ENCODE assay signal across 8 cellular contexts in the genomic region with DNA sequence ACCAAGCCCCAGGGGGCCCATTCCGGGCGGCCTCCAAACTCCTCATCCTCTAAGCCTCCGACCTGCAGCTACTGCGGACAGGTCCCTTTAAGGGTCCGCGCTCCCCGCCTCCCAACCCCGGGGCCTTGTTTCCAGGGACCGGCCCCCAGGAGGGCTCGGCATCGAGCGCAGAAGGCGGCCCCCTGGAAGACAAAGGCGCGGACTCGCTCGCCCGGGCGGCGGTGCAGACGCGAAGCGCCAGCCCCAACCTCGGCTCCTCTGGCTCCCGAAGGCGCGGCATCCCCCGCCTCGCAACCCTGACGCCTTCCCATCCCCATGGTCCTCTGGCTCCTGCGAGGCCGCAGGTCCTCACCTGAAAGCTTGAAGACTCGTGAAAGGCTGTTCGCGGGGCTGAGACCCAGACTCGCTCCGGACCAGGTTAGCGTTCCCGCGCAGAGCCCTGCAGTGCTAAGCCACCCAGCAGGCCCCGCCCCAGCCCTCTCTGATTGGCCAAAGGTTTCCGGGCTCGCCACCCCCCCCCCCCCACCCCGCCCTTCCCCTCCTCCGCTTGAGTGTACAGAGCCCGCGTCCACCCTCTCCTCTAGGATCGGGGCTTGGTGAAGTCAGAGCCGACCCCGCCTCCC. TPM values are rescaled to one million over a fixed set of nuclear protein-coding genes. Genes with fewer than 3 reads are reported as not detected.
DNase-seq lines count a peak whose midpoint lies in the region; TF ChIP-seq lines count a peak whose summit lies in the region.

A gene (minus strand): TSS at position 426 of the 623 bp plus-strand sequence.

- H3K4me3 ChIP-seq in HEK293 (ENCODE audit: low read depth, low read length), result peak within 1 kb of the TSS; percentile 47
- H3K4me3 ChIP-seq in cardiac fibroblast (replicated peaks in 1 of 2; ENCODE audit: low read depth in 2 of 2, low read length in 2 of 2), result peak within 1 kb of the TSS; percentile 36 to 50
- H3K4me3 ChIP-seq in smooth muscle cell, result peak within 1 kb of the TSS; percentile 47

- H3K9ac ChIP-seq in smooth muscle cell (ENCODE audit: low read depth), result no peak within 1 kb of the TSS

- TF ChIP-seq CTCF in HEK293 (tag by site-specific recombination; IDR thresholded peaks at IDR 0.05) (no peak), cardiac fibroblast (IDR thresholded peaks at IDR 0.05; ENCODE audit: low read depth, low read length) (no peak), smooth muscle cell (IDR thresholded peaks at IDR 0.05; ENCODE audit: borderline replicate concordance, insufficient read depth, poor library complexity, severe bottlenecking) (no peak)

- no peaks in the 10 kb centered on the region for H3K79me2 ChIP-seq in smooth muscle cell (ENCODE audit: low read depth)

- CTCF ChIA-PET in HEK293 (lab: Yijun Ruan, JAX), result no interaction called here

- H3K9me3 ChIP-seq in HEK293 (ENCODE audit: control insufficient read depth, insufficient read depth, low read depth, low read length) (no peaks in the 10 kb centered on the region; the same call in 1 of the 2 replicates), smooth muscle cell (replicated peaks; ENCODE audit: low read depth) (peaks cover 4% of the 10 kb centered on the region)

- H4K20me1 ChIP-seq in smooth muscle cell (ENCODE audit: low read depth), result no peaks in the 10 kb centered on the region

- peak within 1 kb of the TSS; percentile 84 for H2AFZ ChIP-seq in smooth muscle cell (ENCODE audit: low read depth)

- H3K4me1 ChIP-seq in HEK293 (ENCODE audit: control insufficient read depth, insufficient read depth, low read length) (no peaks in the 10 kb centered on the region), smooth muscle cell (ENCODE audit: low read depth) (no peaks in the 10 kb centered on the region)

- H3K27me3 ChIP-seq in smooth muscle cell (ENCODE audit: low read depth), result no peaks in the 10 kb centered on the region

- H3K36me3 ChIP-seq in HEK293 (ENCODE audit: control insufficient read depth in 2 of 2, insufficient read depth in 1 of 2, low read length in 2 of 2) (peaks cover 0 to 11% of the 10 kb centered on the region in 2 experiments; a peak in 1 of 3 replicates), smooth muscle cell (ENCODE audit: low read depth) (no peaks in the 10 kb centered on the region)

- DNase-seq in DMS 273 treated with DMSO at 0.1 percent for 48 hours (lab: John Stamatoyannopoulos, UW) (peak; percentile 22), NCI-H1694 (lab: John Stamatoyannopoulos, UW) (peak; percentile 66), cardiac fibroblast (ENCODE audit: low read depth in 2 of 2) (peak; percentile 18 to 34), iPS-NIHi7 (ENCODE audit: extremely low spot score) (peak; percentile 82), smooth muscle cell (lab: John Stamatoyannopoulos, UW; ENCODE audit: unreplicated experiment) (peak; percentile 15), OCI-M1 (lab: John Stamatoyannopoulos, UW) (no peak)
- peak; percentile 0 to 19 (median 1) for DNase-seq in activated CD4-positive, CD25-positive, alpha-beta regulatory T cell (lab: John Stamatoyannopoulos, UW)

- no peaks in the 10 kb centered on the region for H3F3A ChIP-seq in smooth muscle cell (ENCODE audit: low read depth)

- WGBS in smooth muscle cell (ENCODE audit: low lambda C conversion rate), result 47% methylated on average over 32 of the region's 50 CpGs

- POLR2A ChIA-PET in HEK293 (lab: Yijun Ruan, JAX), result interaction anchor here (0.8 kb wide), 1 partner anchor 20 kb away, joined by 6 read pairs; no protein-coding TSS in a partner anchor

- no peak within 1 kb of the TSS for H3K27ac ChIP-seq in HEK293 (ENCODE audit: extremely low read depth, low read depth, low read length)
- no peak within 1 kb of the TSS for H3K27ac ChIP-seq in smooth muscle cell (ENCODE audit: low read depth)

- peak within 1 kb of the TSS; percentile 87 for H3K4me2 ChIP-seq in smooth muscle cell

TF ChIP-seq in HEK293, 187 proteins besides CTCF, POLR2A, EP300 and RAD21 (continues in another document):
- peak; percentile 51 for TF ChIP-seq GLIS2 (tag by site-specific recombination; IDR thresholded peaks at IDR 0.05)
- peak; percentile 48 for TF ChIP-seq SP2 (tag by site-specific recombination; IDR thresholded peaks at IDR 0.05)
- TF ChIP-seq ZNF324 (tag by site-specific recombination; IDR thresholded peaks at IDR 0.05), result no peak
- TF ChIP-seq, protein P1, sequence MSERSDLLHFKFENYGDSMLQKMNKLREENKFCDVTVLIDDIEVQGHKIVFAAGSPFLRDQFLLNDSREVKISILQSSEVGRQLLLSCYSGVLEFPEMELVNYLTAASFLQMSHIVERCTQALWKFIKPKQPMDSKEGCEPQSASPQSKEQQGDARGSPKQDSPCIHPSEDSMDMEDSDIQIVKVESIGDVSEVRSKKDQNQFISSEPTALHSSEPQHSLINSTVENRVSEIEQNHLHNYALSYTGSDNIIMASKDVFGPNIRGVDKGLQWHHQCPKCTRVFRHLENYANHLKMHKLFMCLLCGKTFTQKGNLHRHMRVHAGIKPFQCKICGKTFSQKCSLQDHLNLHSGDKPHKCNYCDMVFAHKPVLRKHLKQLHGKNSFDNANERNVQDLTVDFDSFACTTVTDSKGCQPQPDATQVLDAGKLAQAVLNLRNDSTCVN (tag by site-specific recombination; optimal IDR thresholded peaks at IDR 0.05), result peak; percentile 76
- TF ChIP-seq, protein P2, sequence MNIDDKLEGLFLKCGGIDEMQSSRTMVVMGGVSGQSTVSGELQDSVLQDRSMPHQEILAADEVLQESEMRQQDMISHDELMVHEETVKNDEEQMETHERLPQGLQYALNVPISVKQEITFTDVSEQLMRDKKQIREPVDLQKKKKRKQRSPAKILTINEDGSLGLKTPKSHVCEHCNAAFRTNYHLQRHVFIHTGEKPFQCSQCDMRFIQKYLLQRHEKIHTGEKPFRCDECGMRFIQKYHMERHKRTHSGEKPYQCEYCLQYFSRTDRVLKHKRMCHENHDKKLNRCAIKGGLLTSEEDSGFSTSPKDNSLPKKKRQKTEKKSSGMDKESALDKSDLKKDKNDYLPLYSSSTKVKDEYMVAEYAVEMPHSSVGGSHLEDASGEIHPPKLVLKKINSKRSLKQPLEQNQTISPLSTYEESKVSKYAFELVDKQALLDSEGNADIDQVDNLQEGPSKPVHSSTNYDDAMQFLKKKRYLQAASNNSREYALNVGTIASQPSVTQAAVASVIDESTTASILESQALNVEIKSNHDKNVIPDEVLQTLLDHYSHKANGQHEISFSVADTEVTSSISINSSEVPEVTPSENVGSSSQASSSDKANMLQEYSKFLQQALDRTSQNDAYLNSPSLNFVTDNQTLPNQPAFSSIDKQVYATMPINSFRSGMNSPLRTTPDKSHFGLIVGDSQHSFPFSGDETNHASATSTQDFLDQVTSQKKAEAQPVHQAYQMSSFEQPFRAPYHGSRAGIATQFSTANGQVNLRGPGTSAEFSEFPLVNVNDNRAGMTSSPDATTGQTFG (tag by site-specific recombination; IDR thresholded peaks at IDR 0.05; ENCODE audit: borderline replicate concordance), result no peak
- TF ChIP-seq, protein P3, sequence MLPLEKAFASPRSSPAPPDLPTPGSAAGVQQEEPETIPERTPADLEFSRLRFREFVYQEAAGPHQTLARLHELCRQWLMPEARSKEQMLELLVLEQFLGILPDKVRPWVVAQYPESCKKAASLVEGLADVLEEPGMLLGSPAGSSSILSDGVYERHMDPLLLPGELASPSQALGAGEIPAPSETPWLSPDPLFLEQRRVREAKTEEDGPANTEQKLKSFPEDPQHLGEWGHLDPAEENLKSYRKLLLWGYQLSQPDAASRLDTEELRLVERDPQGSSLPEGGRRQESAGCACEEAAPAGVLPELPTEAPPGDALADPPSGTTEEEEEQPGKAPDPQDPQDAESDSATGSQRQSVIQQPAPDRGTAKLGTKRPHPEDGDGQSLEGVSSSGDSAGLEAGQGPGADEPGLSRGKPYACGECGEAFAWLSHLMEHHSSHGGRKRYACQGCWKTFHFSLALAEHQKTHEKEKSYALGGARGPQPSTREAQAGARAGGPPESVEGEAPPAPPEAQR (tag by site-specific recombination; IDR thresholded peaks at IDR 0.05), result no peak
- TF ChIP-seq ZNF174 (tag by site-specific recombination; IDR thresholded peaks at IDR 0.05), result no peak
- TF ChIP-seq SP3 (tag by site-specific recombination; IDR thresholded peaks at IDR 0.05), result peak; percentile 38; the same call in 1 of the 2 replicates
- TF ChIP-seq ZNF707 (tag by site-specific recombination; IDR thresholded peaks at IDR 0.05), result no peak
- peak; percentile 77 for TF ChIP-seq ZBTB20 (tag by site-specific recombination; IDR thresholded peaks at IDR 0.05)
- peak; percentile 78 for TF ChIP-seq ZNF600 (tag by site-specific recombination; IDR thresholded peaks at IDR 0.05)
- TF ChIP-seq GLIS1 (tag by site-specific recombination; IDR thresholded peaks at IDR 0.05), result peak; percentile 66
- 0 out of 2 replicates have a peak, but pooled peaks have one; percentile 10 for TF ChIP-seq ZIC2 (tag by site-specific recombination; IDR thresholded peaks at IDR 0.05)
- TF ChIP-seq ZNF16 (tag by site-specific recombination; IDR thresholded peaks at IDR 0.05; ENCODE audit: low read depth), result no peak
- TF ChIP-seq, protein P4, sequence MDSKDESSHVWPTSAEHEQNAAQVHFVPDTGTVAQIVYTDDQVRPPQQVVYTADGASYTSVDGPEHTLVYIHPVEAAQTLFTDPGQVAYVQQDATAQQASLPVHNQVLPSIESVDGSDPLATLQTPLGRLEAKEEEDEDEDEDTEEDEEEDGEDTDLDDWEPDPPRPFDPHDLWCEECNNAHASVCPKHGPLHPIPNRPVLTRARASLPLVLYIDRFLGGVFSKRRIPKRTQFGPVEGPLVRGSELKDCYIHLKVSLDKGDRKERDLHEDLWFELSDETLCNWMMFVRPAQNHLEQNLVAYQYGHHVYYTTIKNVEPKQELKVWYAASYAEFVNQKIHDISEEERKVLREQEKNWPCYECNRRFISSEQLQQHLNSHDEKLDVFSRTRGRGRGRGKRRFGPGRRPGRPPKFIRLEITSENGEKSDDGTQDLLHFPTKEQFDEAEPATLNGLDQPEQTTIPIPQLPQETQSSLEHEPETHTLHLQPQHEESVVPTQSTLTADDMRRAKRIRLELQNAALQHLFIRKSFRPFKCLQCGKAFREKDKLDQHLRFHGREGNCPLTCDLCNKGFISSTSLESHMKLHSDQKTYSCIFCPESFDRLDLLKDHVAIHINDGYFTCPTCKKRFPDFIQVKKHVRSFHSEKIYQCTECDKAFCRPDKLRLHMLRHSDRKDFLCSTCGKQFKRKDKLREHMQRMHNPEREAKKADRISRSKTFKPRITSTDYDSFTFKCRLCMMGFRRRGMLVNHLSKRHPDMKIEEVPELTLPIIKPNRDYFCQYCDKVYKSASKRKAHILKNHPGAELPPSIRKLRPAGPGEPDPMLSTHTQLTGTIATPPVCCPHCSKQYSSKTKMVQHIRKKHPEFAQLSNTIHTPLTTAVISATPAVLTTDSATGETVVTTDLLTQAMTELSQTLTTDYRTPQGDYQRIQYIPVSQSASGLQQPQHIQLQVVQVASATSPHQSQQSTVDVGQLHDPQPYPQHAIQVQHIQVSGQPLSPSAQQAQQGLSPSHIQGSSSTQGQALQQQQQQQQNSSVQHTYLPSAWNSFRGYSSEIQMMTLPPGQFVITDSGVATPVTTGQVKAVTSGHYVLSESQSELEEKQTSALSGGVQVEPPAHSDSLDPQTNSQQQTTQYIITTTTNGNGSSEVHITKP (tag by site-specific recombination; IDR thresholded peaks at IDR 0.05), result no peak

RNA-seq across cellular contexts. Expression of the gene that starts here (rescaled TPM):
- 12.8 and 21.6 TPM in 2 replicates for total RNA-seq in smooth muscle cell
- 15.8 and 26.7 TPM in 2 replicates for polyA plus RNA-seq in smooth muscle cell
